In the genomic region with DNA sequence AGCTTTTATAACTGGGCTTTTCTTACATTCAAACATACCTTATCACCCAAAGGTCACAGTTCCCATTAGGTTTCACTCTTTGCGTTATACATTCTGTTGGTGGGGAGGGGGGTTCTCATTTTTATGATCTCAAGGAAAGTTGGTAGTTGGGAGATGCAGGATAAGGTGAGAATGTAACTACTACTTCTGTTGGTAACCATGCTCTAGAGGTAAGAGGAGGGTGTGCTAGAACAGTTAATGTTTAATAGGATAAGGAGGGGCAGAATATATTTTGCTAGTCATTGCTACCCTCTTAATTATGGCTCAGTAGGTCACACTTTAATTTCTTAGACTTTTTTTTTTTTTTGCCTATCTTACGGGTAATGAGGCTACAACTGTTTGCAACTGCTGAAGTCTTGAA, we compare ENCODE assay signal across 16 cellular contexts. TPM values are rescaled to one million over a fixed set of nuclear protein-coding genes. Genes with fewer than 3 reads are reported as not detected.
DNase-seq lines count a peak whose midpoint lies in the region; ATAC-seq, FAIRE-seq and TF ChIP-seq lines count a peak whose summit lies in the region.
"Had no signal": no experiment of that assay in that cellular context is flagged by ENCODE, and none has a peak within 500 bp of the region (broad histone marks: within the 10 kb centered on the region; RNA-seq: fewer than 3 reads in every experiment).

No MANE protein-coding gene starts in this region.

- no peak for TF ChIP-seq EP300 in K562 (IDR thresholded peaks at IDR 0.05; ENCODE audit: low read length)

- CTCF ChIA-PET in K562 (lab: Yijun Ruan, JAX; ENCODE audit: low intra/inter-chr PET ratio), result no interaction called here

- H3K36me3 ChIP-seq in HUES48 (ENCODE audit: control insufficient read depth, insufficient read depth, low read length), result peaks cover 76% of the 10 kb centered on the region
- peaks cover 100% of the 10 kb centered on the region for H3K36me3 ChIP-seq in K562 (ENCODE audit: control insufficient read depth, insufficient read depth, low read length)
- no peaks in the 10 kb centered on the region for H3K36me3 ChIP-seq in mucosa of descending colon (ENCODE audit: low read depth)
- H3K36me3 ChIP-seq: prostate gland had no signal

- no peak overlapping the region for H3K4me2 ChIP-seq in K562 (ENCODE audit: insufficient read depth, low read length)

- peaks cover 98% of the 10 kb centered on the region for H3K79me2 ChIP-seq in K562 (ENCODE audit: control insufficient read depth, insufficient read depth, low read length)

- peaks cover 30% of the 10 kb centered on the region for H3K4me1 ChIP-seq in HUES48 (ENCODE audit: control insufficient read depth, insufficient read depth, low read length)
- H3K4me1 ChIP-seq in K562 (replicated peaks in 1 of 2; ENCODE audit: control insufficient read depth in 2 of 2, insufficient read depth in 2 of 2, low read length in 2 of 2), result peaks cover 0 to 22% of the 10 kb centered on the region in 2 experiments; a peak in 3 of 5 replicates
- H3K4me1 ChIP-seq in mucosa of descending colon (ENCODE audit: low read depth), result peaks cover 47% of the 10 kb centered on the region
- H3K4me1 ChIP-seq: SJSA1 had no signal

- no peaks in the 10 kb centered on the region for H3K27me3 ChIP-seq in HUES48 (ENCODE audit: control insufficient read depth, insufficient read depth, low read length)
- H3K27me3 ChIP-seq in K562 (ENCODE audit: control insufficient read depth in 2 of 2, insufficient read depth in 2 of 2, low read length in 2 of 2), result no peaks in the 10 kb centered on the region
- H3K27me3 ChIP-seq: SJSA1 had no signal

- no peak for TF ChIP-seq POLR2A in K562 (conservative IDR thresholded peaks at IDR 0.05)

- peaks cover 4% of the 10 kb centered on the region for H3K9me1 ChIP-seq in K562 (ENCODE audit: control insufficient read depth, insufficient read depth, low read length)

- POLR2A ChIA-PET in K562 (lab: Yijun Ruan, JAX), result interaction anchor here (1.1 to 5.7 kb wide), 4 partner anchors 10 to 27 kb away, joined by 4 to 58 read pairs (median 12); partner anchors contain the start of gene YBX1

- TF ChIP-seq RAD21 in K562 (CRISPR knock-in tag; conservative IDR thresholded peaks at IDR 0.05 in 1 of 2, IDR thresholded peaks at IDR 0.05 in 1 of 2), result no peak

- no peak for DNase-seq in K562 (ENCODE audit: extremely low read depth in 1 of 4, low spot score in 3 of 4)
- DNase-seq in mucosa of descending colon, result no peak
- DNase-seq in AML-193 (lab: John Stamatoyannopoulos, UW), result no peak
- no peak for DNase-seq in activated effector memory CD4-positive, alpha-beta T cell treated with anti-CD3 and anti-CD28 coated beads, Interleukin-2, amount 50 U/mL, for 16 hours
- DNase-seq in cardiac septum (ENCODE audit: low spot score), result no peak
- DNase-seq: activated T-cell treated with anti-CD3 and anti-CD28 coated beads, Interleukin-2, amount 50 U/mL, for 4 hours; NCI-H1930; NCI-H748 treated with DMSO at 0.1 percent for 48 hours; stimulated activated naive B cell treated with anti-CD40 and anti-IgM and Interleukin-4, amounts not matched to agents 10 μg/mL and 1 μg/mL and 100 μg/mL, for 72 hours had no signal

- peak overlapping the region; percentile 77 for H3K27ac ChIP-seq in 22Rv1
- peak overlapping the region; percentile 17 for H3K27ac ChIP-seq in HUES48 (ENCODE audit: low read depth, low read length)
- H3K27ac ChIP-seq in K562 (ENCODE audit: extremely low read depth, low read depth, low read length), result 0 out of 3 replicates have a peak overlapping the region, but pooled peaks have one; percentile 8
- H3K27ac ChIP-seq: SJSA1 had no signal

- no peak for FAIRE-seq in K562 (lab: Jason Lieb, UNC)

- ATAC-seq in K562 (no peak), mucosa of descending colon (peak; percentile 76), GM18858 (IDR thresholded peaks at IDR 0.05; ENCODE audit: unreplicated experiment) (no peak)
- ATAC-seq: activated T-cell treated with anti-CD3 and anti-CD28 coated beads, Interleukin-2, amount 50 U/mL, for 4 hours; HCT116; stimulated activated naive B cell treated with anti-CD40 and anti-IgM and Interleukin-4, amounts not matched to agents 10 μg/mL and 1 μg/mL and 100 μg/mL, for 72 hours had no signal

- TF ChIP-seq CTCF in 22Rv1 (IDR thresholded peaks at IDR 0.05), result no peak
- no peak for TF ChIP-seq CTCF in K562 (IDR thresholded peaks at IDR 0.05 in 2 of 3, conservative IDR thresholded peaks at IDR 0.05 in 1 of 3; ENCODE audit: insufficient read depth in 2 of 3, low read depth in 1 of 3, low read length in 3 of 3)
- no peak for TF ChIP-seq CTCF in mucosa of descending colon (IDR thresholded peaks at IDR 0.05)

- in situ Hi-C loops in K562 (cut with MboI), result no loop called here

- H3K9me3 ChIP-seq in HUES48 (ENCODE audit: control insufficient read depth, insufficient read depth, low read length) (no peaks in the 10 kb centered on the region), K562 (replicated peaks; ENCODE audit: control insufficient read depth, insufficient read depth, low read depth, low read length) (no peaks in the 10 kb centered on the region), mucosa of descending colon (no peaks in the 10 kb centered on the region)
- H3K9me3 ChIP-seq: prostate gland, SJSA1 had no signal

- WGBS in K562 (ENCODE audit: insufficient coverage, low coverage, missing lambda C conversion rate), result 94% methylated on average over 2 of the region's 2 CpGs

- H4K20me1 ChIP-seq in K562 (replicated peaks; ENCODE audit: control insufficient read depth, insufficient read depth, low read length), result peaks cover 59% of the 10 kb centered on the region

- H3K9ac ChIP-seq in HUES48 (ENCODE audit: low read depth, low read length), result peak overlapping the region; percentile 26; the same call in 1 of the 2 replicates
- no peak overlapping the region for H3K9ac ChIP-seq in K562 (ENCODE audit: insufficient read depth in 1 of 2, low read depth in 2 of 2, low read length in 2 of 2)

- no peak overlapping the region for H3K4me3 ChIP-seq in HUES48 (ENCODE audit: low read depth, low read length)
- H3K4me3 ChIP-seq in K562, result no peak overlapping the region
- H3K4me3 ChIP-seq in mucosa of descending colon, result no peak overlapping the region
- H3K4me3 ChIP-seq: lung, prostate gland, SJSA1 had no signal

- BruUV-seq in K562 (replicated peaks; lab: Mats Ljungman, UMichigan), result no TSS peak

- no peak overlapping the region for H2AFZ ChIP-seq in K562 (ENCODE audit: low read depth, low read length)

- intact Hi-C loops in K562 (cut with micrococcal nuclease) (no loop called here), mucosa of descending colon (cut with DNase I, micrococcal nuclease) (no loop called here), cardiac septum (cut with DNase I) (no loop called here)

RNA-seq across cellular contexts. Expression of gene YBX1, which starts 10.7 kb away (rescaled TPM):
- 47.4 and 83.8 TPM in 2 replicates for total RNA-seq in K562 (2011; cell fraction: chromatin; rRNA removed; ENCODE audit: low replicate concordance)
- 59.5 and 62.8 TPM in 2 replicates for total RNA-seq in K562 (2011; cell fraction: nucleolus; rRNA removed)
- 90.9 and 179 TPM in 2 replicates for total RNA-seq in K562 (2011; cell fraction: nucleoplasm; rRNA removed)
- 1,738 and 1,868 TPM in 2 replicates for total RNA-seq in K562 (2014; rRNA removed)
- 1,262 and 1,370 TPM in 2 replicates for total RNA-seq in K562 (2014; rRNA removed; fragmentation: Illumina TruSeq; extraction: Trizol)
- total RNA-seq in K562 (2015; rRNA removed; fragmentation: Illumina TruSeq; extraction: Trizol), result 1,548 and 1,573 TPM in 2 replicates
- total RNA-seq in K562 (2021), result 1,160 and 1,216 TPM in 2 replicates
- polyA plus RNA-seq in K562 (2011; rRNA removed), result 411 and 825 TPM in 2 replicates
- 506 and 740 TPM in 2 replicates for polyA plus RNA-seq in K562 (2011; cell fraction: cytosol; rRNA removed)
- polyA plus RNA-seq in K562 (2011; cell fraction: nucleus; rRNA removed), result 320 and 421 TPM in 2 replicates
- polyA plus RNA-seq in K562 (2012), result 794 and 1,429 TPM in 2 replicates
- 1,646 and 1,955 TPM in 2 replicates for polyA plus RNA-seq in K562 (2014; fragmentation: Illumina TruSeq; extraction: Trizol)
- 100 to 1,000 TPM; 363 to 380 TPM for polyA plus RNA-seq in K562 (2014; fragmentation: Nextera tagmentation; extraction: Ambion mirVana)
- polyA plus RNA-seq in K562 (2014; rRNA removed), result 1,176 and 1,182 TPM in 2 replicates
- polyA minus RNA-seq in K562 (2011; rRNA and poly(A)+ RNA removed), result 483 and 659 TPM in 2 replicates
- 380 and 478 TPM in 2 replicates for polyA minus RNA-seq in K562 (2011; cell fraction: cytosol; rRNA and poly(A)+ RNA removed)
- polyA minus RNA-seq in K562 (2011; cell fraction: nucleus; rRNA and poly(A)+ RNA removed), result 66.0 and 120 TPM in 2 replicates
- 100 to 1,000 TPM; 377 to 521 (median 511) TPM for total RNA-seq in mucosa of descending colon
- 717 TPM for total RNA-seq in cardiac septum

RNA-seq across cellular contexts. Expression of gene PPIH, which starts 34.7 kb away (rescaled TPM):
- total RNA-seq in K562 (2011; cell fraction: chromatin; rRNA removed; ENCODE audit: low replicate concordance), result 75.0 and 80.3 TPM in 2 replicates
- total RNA-seq in K562 (2011; cell fraction: nucleolus; rRNA removed), result 68.6 and 71.4 TPM in 2 replicates
- total RNA-seq in K562 (2011; cell fraction: nucleoplasm; rRNA removed), result 71.1 and 74.3 TPM in 2 replicates
- 193 and 231 TPM in 2 replicates for total RNA-seq in K562 (2014; rRNA removed)
- 277 and 303 TPM in 2 replicates for total RNA-seq in K562 (2014; rRNA removed; fragmentation: Illumina TruSeq; extraction: Trizol)
- 287 and 304 TPM in 2 replicates for total RNA-seq in K562 (2015; rRNA removed; fragmentation: Illumina TruSeq; extraction: Trizol)
- total RNA-seq in K562 (2021), result 197 and 199 TPM in 2 replicates
- 269 and 324 TPM in 2 replicates for polyA plus RNA-seq in K562 (2011; rRNA removed)
- 135 and 372 TPM in 2 replicates for polyA plus RNA-seq in K562 (2011; cell fraction: cytosol; rRNA removed)
- 78.2 and 125 TPM in 2 replicates for polyA plus RNA-seq in K562 (2011; cell fraction: nucleus; rRNA removed)
- polyA plus RNA-seq in K562 (2012), result 133 and 272 TPM in 2 replicates
- 417 and 450 TPM in 2 replicates for polyA plus RNA-seq in K562 (2014; fragmentation: Illumina TruSeq; extraction: Trizol)
- polyA plus RNA-seq in K562 (2014; fragmentation: Nextera tagmentation; extraction: Ambion mirVana), result 100 to 1,000 TPM; 221 to 265 TPM
- 434 and 470 TPM in 2 replicates for polyA plus RNA-seq in K562 (2014; rRNA removed)
- 136 and 141 TPM in 2 replicates for polyA minus RNA-seq in K562 (2011; rRNA and poly(A)+ RNA removed)
- polyA minus RNA-seq in K562 (2011; cell fraction: cytosol; rRNA and poly(A)+ RNA removed), result 47.2 and 68.5 TPM in 2 replicates
- polyA minus RNA-seq in K562 (2011; cell fraction: nucleus; rRNA and poly(A)+ RNA removed), result 51.0 and 84.4 TPM in 2 replicates
- 10 to 100 TPM; 20.1 to 47.7 (median 23.3) TPM for total RNA-seq in mucosa of descending colon
- 18.3 TPM for total RNA-seq in cardiac septum

RNA-seq across cellular contexts. Expression of gene CLDN19, which starts 47.1 kb away (rescaled TPM):
- not detected in 2 replicates for total RNA-seq in K562 (2011; cell fraction: chromatin; rRNA removed; ENCODE audit: low replicate concordance)
- not detected in 2 replicates for total RNA-seq in K562 (2011; cell fraction: nucleolus; rRNA removed)
- not detected in 2 replicates for total RNA-seq in K562 (2011; cell fraction: nucleoplasm; rRNA removed)
- total RNA-seq in K562 (2014; rRNA removed) (not detected in 2 replicates), K562 (2014; rRNA removed; fragmentation: Illumina TruSeq; extraction: Trizol) (not detected in 2 replicates), K562 (2015; rRNA removed; fragmentation: Illumina TruSeq; extraction: Trizol) (not detected in 2 replicates), K562 (2021) (not detected in 2 replicates), mucosa of descending colon (under 1 TPM in 1 of 3 donors, not detected in 2; 0.09 TPM), cardiac septum (not detected)
- polyA plus RNA-seq in K562 (2011; rRNA removed) (not detected in 2 replicates), K562 (2014; fragmentation: Illumina TruSeq; extraction: Trizol) (not detected in 2 replicates), K562 (2014; fragmentation: Nextera tagmentation; extraction: Ambion mirVana) (not detected), K562 (2014; rRNA removed) (not detected in 2 replicates)
- 0.03 TPM in 1 of 2 replicates, not detected in the other for polyA plus RNA-seq in K562 (2011; cell fraction: cytosol; rRNA removed)
- polyA plus RNA-seq in K562 (2011; cell fraction: nucleus; rRNA removed), result not detected in 2 replicates
- 0.03 TPM in 1 of 2 replicates, not detected in the other for polyA plus RNA-seq in K562 (2012)
- polyA minus RNA-seq in K562 (2011; rRNA and poly(A)+ RNA removed), result not detected in 2 replicates
- not detected in 2 replicates for polyA minus RNA-seq in K562 (2011; cell fraction: cytosol; rRNA and poly(A)+ RNA removed)
- not detected in 2 replicates for polyA minus RNA-seq in K562 (2011; cell fraction: nucleus; rRNA and poly(A)+ RNA removed)
- total RNA-seq: activated T-cell treated with anti-CD3 and anti-CD28 coated beads, Interleukin-2, amount 50 U/mL, for 4 hours; SJSA1 had no signal

Comparison
In these comparisons a context has a peak if more than half of its experiments do, and no peak if none do; other contexts are left out.
1. H3K27ac ChIP-seq: peak in every context shown above with its lines; median percentile 77 in 22Rv1; 17 in HUES48; 8 in K562.